Comparison of ENCODE assay signal across 17 cellular contexts in the genomic region with DNA sequence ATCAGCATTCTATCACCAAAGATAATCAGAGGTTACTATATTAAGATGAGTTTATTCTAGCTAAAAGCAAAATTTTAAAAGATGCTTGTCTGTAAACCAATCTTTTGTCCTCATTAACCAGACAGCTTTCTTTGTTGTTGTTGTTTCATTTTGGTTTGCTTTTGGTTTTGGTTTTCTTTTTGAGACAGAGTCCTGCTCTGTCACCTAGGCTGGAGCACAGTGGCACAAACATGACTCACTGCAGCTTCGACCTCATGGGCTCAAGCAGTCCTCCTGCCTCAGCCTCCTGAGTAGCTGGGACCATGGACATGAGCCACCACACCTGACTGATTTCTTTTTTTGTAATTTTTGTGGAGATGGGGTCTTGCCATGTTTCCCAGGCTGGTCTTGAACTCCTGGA.
DNase-seq lines count a peak whose midpoint lies in the region; ATAC-seq, FAIRE-seq and TF ChIP-seq lines count a peak whose summit lies in the region.
"Had no signal": no experiment of that assay in that cellular context is flagged by ENCODE, and none has a peak within 500 bp of the region (broad histone marks: within the 10 kb centered on the region; RNA-seq: fewer than 3 reads in every experiment).

No MANE protein-coding gene starts in this region.

- ATAC-seq in GM18867 (IDR thresholded peaks at IDR 0.05; ENCODE audit: unreplicated experiment) (peak; percentile 97), HG02588 (IDR thresholded peaks at IDR 0.05; ENCODE audit: unreplicated experiment) (peak; percentile 71), HG03460 (IDR thresholded peaks at IDR 0.05; ENCODE audit: unreplicated experiment) (peak; percentile 61)
- ATAC-seq: psoas muscle had no signal

- H2AFZ ChIP-seq in smooth muscle cell (ENCODE audit: low read depth), result no peak overlapping the region

- TF ChIP-seq EP300 in stomach (IDR thresholded peaks at IDR 0.05), result no peak

- H3K4me1 ChIP-seq in stomach, result peaks cover 0 to 3% (median 0%) of the 10 kb centered on the region in 4 donors
- H3K4me1 ChIP-seq in smooth muscle cell (ENCODE audit: low read depth), result peaks cover 6% of the 10 kb centered on the region
- H3K4me1 ChIP-seq: Caco-2, psoas muscle had no signal

- no peaks in the 10 kb centered on the region for H3F3A ChIP-seq in smooth muscle cell (ENCODE audit: low read depth)

- TF ChIP-seq CTCF in GM12865 (IDR thresholded peaks at IDR 0.05; ENCODE audit: insufficient read depth, low read depth, low read length, missing control alignments) (no peak), stomach (IDR thresholded peaks at IDR 0.05) (no peak), smooth muscle cell (IDR thresholded peaks at IDR 0.05; ENCODE audit: borderline replicate concordance, insufficient read depth, poor library complexity, severe bottlenecking) (no peak)

- H3K36me3 ChIP-seq in stomach, result no peaks in the 10 kb centered on the region
- no peaks in the 10 kb centered on the region for H3K36me3 ChIP-seq in smooth muscle cell (ENCODE audit: low read depth)

- H3K27me3 ChIP-seq in stomach, result no peaks in the 10 kb centered on the region
- no peaks in the 10 kb centered on the region for H3K27me3 ChIP-seq in smooth muscle cell (ENCODE audit: low read depth)

- no peak for TF ChIP-seq POLR2A in GM12891 (IDR thresholded peaks at IDR 0.05; ENCODE audit: low read depth, low read length)
- TF ChIP-seq POLR2A in stomach (IDR thresholded peaks at IDR 0.05), result no peak

- no peaks in the 10 kb centered on the region for H4K20me1 ChIP-seq in smooth muscle cell (ENCODE audit: low read depth)

- no peak overlapping the region for H3K9ac ChIP-seq in smooth muscle cell (ENCODE audit: low read depth)

- H3K9me3 ChIP-seq in stomach, result peaks cover 0 to 12% (median 2%) of the 10 kb centered on the region in 4 donors
- H3K9me3 ChIP-seq in smooth muscle cell (replicated peaks; ENCODE audit: low read depth), result no peaks in the 10 kb centered on the region
- H3K9me3 ChIP-seq: Caco-2, psoas muscle had no signal

- no peak overlapping the region for H3K27ac ChIP-seq in stomach
- no peak overlapping the region for H3K27ac ChIP-seq in smooth muscle cell (ENCODE audit: low read depth)
- H3K27ac ChIP-seq: psoas muscle had no signal

- no peaks in the 10 kb centered on the region for H3K79me2 ChIP-seq in smooth muscle cell (ENCODE audit: low read depth)

- FAIRE-seq in GM12891 (lab: Jason Lieb, UNC), result no peak
- FAIRE-seq: RCC 7860, TTC549 had no signal

- no peak overlapping the region for H3K4me2 ChIP-seq in smooth muscle cell

- H3K4me3 ChIP-seq in GM12865 (ENCODE audit: low read depth, low read length), result no peak overlapping the region
- no peak overlapping the region for H3K4me3 ChIP-seq in stomach
- no peak overlapping the region for H3K4me3 ChIP-seq in smooth muscle cell
- H3K4me3 ChIP-seq: psoas muscle had no signal

- intact Hi-C loops in stomach (cut with DNase I; ENCODE audit: low total_unique reads), result no loop called here

- 46 to 79% (median 54%) methylated on average over 1 of the region's 1 CpG for WGBS in stomach, 5 donors
- 80% methylated on average over 1 of the region's 1 CpG for WGBS in smooth muscle cell (ENCODE audit: low lambda C conversion rate)

- DNase-seq in GM12865 (ENCODE audit: low read depth) (peak; percentile 24), DMS153 treated with DMSO at 0.1 percent for 48 hours (lab: John Stamatoyannopoulos, UW; ENCODE audit: unreplicated experiment) (no peak), GM12891 (ENCODE audit: insufficient read length, low spot score) (no peak), stomach (no peak), smooth muscle cell (lab: John Stamatoyannopoulos, UW; ENCODE audit: unreplicated experiment) (no peak)
- DNase-seq: activated naive CD4-positive, alpha-beta T cell treated with Interleukin-2 at 50 U/mL for 16 hours; Caco-2; NCI-H1105; NCI-H2171 treated with DMSO at 0.1 percent for 48 hours; NCI-H774; psoas muscle; stimulated activated CD4-positive, alpha-beta T cell treated with anti-CD3 and anti-CD28 coated beads, Interleukin-12 subunit alpha, Interleukin-12 subunit beta, amount 100 ng/mL, for 4 hours had no signal

TF ChIP-seq in GM12891, 5 proteins besides CTCF, POLR2A, EP300 and RAD21:
- no peak for TF ChIP-seq POU2F2 (IDR thresholded peaks at IDR 0.05; ENCODE audit: low read depth, low read length)
